In genomic region chr9:88828492-88828974, GRCh38 we compare ENCODE assay signal across 15 cellular contexts.
"Had no signal": no experiment of that assay in that cellular context is flagged by ENCODE, and none has a peak within 500 bp of the region (broad histone marks: within the 10 kb centered on the region; RNA-seq: fewer than 3 reads in every experiment).

No MANE protein-coding gene starts in this region.

- H3K36me3 ChIP-seq: breast epithelium, left lung, transverse colon had no signal

- H3K27me3 ChIP-seq: breast epithelium had no signal

- H3K9me3 ChIP-seq: breast epithelium, left lung, transverse colon had no signal

- H3K4me1 ChIP-seq: breast epithelium, left lung, transverse colon had no signal

- H3K4me3 ChIP-seq: breast epithelium, left lung, SK-N-MC, transverse colon had no signal

- ATAC-seq: esophagus mucosa, left lung, natural killer cell had no signal

- DNase-seq: activated T-cell treated with anti-CD3 and anti-CD28 coated beads, Interleukin-2, amount 50 U/mL, for 4 hours; aorta; hippocampal formation; left lung; natural killer cell; posterior cingulate gyrus; small intestine; stimulated activated CD4-positive, alpha-beta T cell treated with anti-CD3 and anti-CD28 coated beads, Interleukin-4, amount 100 ng/mL, for 4 hours; stimulated activated naive CD4-positive, alpha-beta T cell treated with Interleukin-2 at 50 U/mL for 16 hours; substantia nigra; transverse colon had no signal

- H3K27ac ChIP-seq: breast epithelium, left lung, SK-N-MC, VCaP had no signal
